1 cellular context compared by ENCODE assay signal in the genomic region with DNA sequence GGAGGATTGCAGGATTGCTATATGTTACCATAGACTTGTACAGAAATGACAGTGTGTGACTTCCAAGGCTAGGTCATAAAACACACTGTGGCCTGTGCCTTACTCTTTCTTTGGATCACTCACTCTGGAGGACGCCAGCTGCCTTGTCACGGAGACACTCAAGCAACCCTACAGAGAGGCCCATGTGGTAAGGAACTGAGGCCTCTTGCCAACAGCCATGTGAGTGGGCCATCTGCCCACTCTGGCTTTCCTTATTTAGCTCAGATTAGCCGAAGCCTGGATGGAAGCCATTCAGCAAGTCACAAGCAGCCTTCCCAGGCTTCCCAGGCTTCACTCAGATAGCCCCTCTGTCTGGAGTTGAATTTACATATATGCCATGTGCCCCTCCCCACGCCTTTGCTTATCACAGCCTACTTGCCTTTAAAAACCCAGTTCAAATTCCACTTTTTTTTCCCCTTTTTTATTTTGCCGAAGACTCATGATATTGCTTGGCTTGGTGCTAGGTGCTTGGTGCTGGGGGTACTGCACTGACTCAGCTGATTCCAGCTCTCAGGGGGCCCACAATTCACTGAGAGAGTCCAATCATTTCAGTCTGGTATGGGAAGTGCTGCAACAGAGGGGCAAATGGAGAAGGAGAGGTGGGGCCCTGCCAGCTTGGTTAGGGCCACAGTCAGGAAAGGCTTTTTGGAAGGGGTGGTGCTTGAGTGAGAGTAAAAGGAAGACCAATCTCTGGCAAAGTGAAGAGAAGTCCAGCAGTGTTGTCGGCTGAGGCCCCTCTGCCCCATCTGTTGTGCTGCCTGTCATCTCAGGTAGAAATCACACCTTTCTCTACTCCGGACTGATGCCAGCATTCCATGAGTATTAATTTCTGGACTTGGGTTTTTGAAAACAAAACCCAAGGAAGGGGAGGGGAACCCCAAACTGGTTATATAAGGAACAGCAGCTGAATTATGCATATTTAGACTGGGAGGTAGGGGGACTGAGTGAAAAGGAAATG.
TF ChIP-seq lines count a peak whose summit lies in the region.

No MANE protein-coding gene starts in this region.

TF ChIP-seq in H1, 55 proteins besides CTCF, POLR2A, EP300 and RAD21 (continued from another document):
- no peak for TF ChIP-seq GABPA (IDR thresholded peaks at IDR 0.05; ENCODE audit: borderline replicate concordance, insufficient read depth, low read length)
- no peak for TF ChIP-seq ZNF274 (IDR thresholded peaks at IDR 0.05; ENCODE audit: borderline replicate concordance, extremely low read depth, low read length)
- TF ChIP-seq, protein P1, sequence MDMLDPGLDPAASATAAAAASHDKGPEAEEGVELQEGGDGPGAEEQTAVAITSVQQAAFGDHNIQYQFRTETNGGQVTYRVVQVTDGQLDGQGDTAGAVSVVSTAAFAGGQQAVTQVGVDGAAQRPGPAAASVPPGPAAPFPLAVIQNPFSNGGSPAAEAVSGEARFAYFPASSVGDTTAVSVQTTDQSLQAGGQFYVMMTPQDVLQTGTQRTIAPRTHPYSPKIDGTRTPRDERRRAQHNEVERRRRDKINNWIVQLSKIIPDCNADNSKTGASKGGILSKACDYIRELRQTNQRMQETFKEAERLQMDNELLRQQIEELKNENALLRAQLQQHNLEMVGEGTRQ (IDR thresholded peaks at IDR 0.05; ENCODE audit: low read length) = no peak
- no peak for TF ChIP-seq CHD2 (IDR thresholded peaks at IDR 0.05; ENCODE audit: low read length)
- no peak for TF ChIP-seq SRF (IDR thresholded peaks at IDR 0.05; ENCODE audit: low read depth, low read length)
